19 cellular contexts compared by ENCODE assay signal in the genomic region with DNA sequence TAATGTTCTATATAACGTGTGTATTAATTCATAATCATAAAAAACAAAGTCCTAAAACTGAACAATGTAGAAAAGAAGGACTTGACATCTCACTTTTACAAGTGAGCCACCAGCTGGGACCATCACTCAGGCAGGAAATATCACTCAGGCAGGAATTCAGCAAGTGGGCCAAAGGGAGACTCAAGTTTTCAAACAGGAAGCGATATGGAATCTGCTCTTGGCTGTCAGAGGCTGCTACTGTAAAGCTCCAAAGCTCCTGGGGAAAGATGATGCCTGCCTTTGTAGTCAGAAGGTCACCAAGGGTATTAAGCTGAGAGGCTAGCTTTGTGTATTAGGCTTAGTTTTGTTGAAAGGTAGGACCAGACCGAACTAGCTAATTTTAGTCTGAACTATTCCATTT. TPM values are rescaled to one million over a fixed set of nuclear protein-coding genes. Genes with fewer than 3 reads are reported as not detected.
A peak's percentile ranks its signal among the peaks of the same experiment; 100 is the strongest.
DNase-seq lines count a peak whose midpoint lies in the region; ATAC-seq, FAIRE-seq and TF ChIP-seq lines count a peak whose summit lies in the region.
"Had no signal": no experiment of that assay in that cellular context is flagged by ENCODE, and none has a peak within 500 bp of the region (broad histone marks: within the 10 kb centered on the region; RNA-seq: fewer than 3 reads in every experiment).

No MANE protein-coding gene starts in this region.

- no peak for FAIRE-seq in HepG2 (lab: Jason Lieb, UNC)

- BruUV-seq in HepG2 (replicated peaks; lab: Mats Ljungman, UMichigan): no TSS peak

- TF ChIP-seq POLR2A in HepG2 (IDR thresholded peaks at IDR 0.05; ENCODE audit: insufficient read depth in 1 of 2, low read depth in 2 of 2, low read length in 2 of 2): no peak

- H3K4me2 ChIP-seq in HepG2 (ENCODE audit: low read depth, low read length): no peak overlapping the region; the same call in 1 of the 2 replicates

- H3K4me1 Mint-ChIP-seq in HFFc6 (ENCODE audit: low read depth): peaks cover 34% of the 10 kb centered on the region
- H3K4me1 Mint-ChIP-seq in chondrocyte (ENCODE audit: low read depth): peaks cover 20% of the 10 kb centered on the region

- H3K36me3 ChIP-seq in ACC112 (ENCODE audit: insufficient read depth, low read length) (no peaks in the 10 kb centered on the region), HepG2 (replicated peaks in 1 of 2; ENCODE audit: control insufficient read depth in 1 of 2, insufficient read depth in 2 of 2, low read length in 2 of 2) (no peaks in the 10 kb centered on the region)
- H3K36me3 ChIP-seq: colonic mucosa, gastroesophageal sphincter, HAP-1, vagina had no signal

- H3K27ac Mint-ChIP-seq in HFFc6 (peak overlapping the region; percentile 60; the same call in 1 of the 2 replicates), chondrocyte (ENCODE audit: unreplicated experiment) (peak overlapping the region; percentile 84)
- H3K27ac Mint-ChIP-seq: activated naive CD4-positive, alpha-beta T cell treated with anti-CD3 and anti-CD28 coated beads, Interleukin-2, amount 50 U/mL, for 72 hours; B cell had no signal

- no peaks in the 10 kb centered on the region for H4K20me1 ChIP-seq in HepG2 (ENCODE audit: insufficient read depth, low read length)

- H3K27ac ChIP-seq in ACC112 (ENCODE audit: low read depth, low read length) (peak overlapping the region; percentile 22; the same call in 1 of the 2 replicates), HepG2 (ENCODE audit: extremely low read length, insufficient read depth, low read length) (no peak overlapping the region)
- H3K27ac ChIP-seq: colonic mucosa, gastroesophageal sphincter, vagina had no signal

- 18% methylated on average over 3 of the region's 3 CpGs for WGBS in HepG2 (ENCODE audit: low lambda C conversion rate)

- no peak for TF ChIP-seq EP300 in HepG2 (IDR thresholded peaks at IDR 0.05; ENCODE audit: low read depth in 2 of 2, low read length in 2 of 2)
- no peak for TF ChIP-seq EP300 in HepG2 (CRISPR knock-in tag; IDR thresholded peaks at IDR 0.05; ENCODE audit: borderline replicate concordance)

- no peak for TF ChIP-seq RAD21 in HepG2 (CRISPR knock-in tag; IDR thresholded peaks at IDR 0.05)

- H3K79me2 ChIP-seq in ACC112 (ENCODE audit: control insufficient read depth, insufficient read depth, low read length, unreplicated experiment) (no peaks in the 10 kb centered on the region), HepG2 (ENCODE audit: insufficient read depth, low read length) (no peaks in the 10 kb centered on the region)

- no peaks in the 10 kb centered on the region for H3K9me3 ChIP-seq in HepG2 (ENCODE audit: low read length)
- H3K9me3 ChIP-seq: colonic mucosa, gastroesophageal sphincter, vagina had no signal

- H3K4me3 ChIP-seq in ACC112 (ENCODE audit: low read depth, low read length) (no peak overlapping the region), HepG2 (replicated peaks in 1 of 3; ENCODE audit: insufficient read depth in 1 of 3, low read depth in 2 of 3, low read length in 3 of 3) (no peak overlapping the region)
- H3K4me3 ChIP-seq: colonic mucosa, gastroesophageal sphincter, HAP-1, vagina had no signal

- DNase-seq in HFFc6 (peak; percentile 6), chondrocyte (ENCODE audit: low spot score) (no peak), HepG2 (ENCODE audit: low spot score) (no peak), LoVo (ENCODE audit: low spot score) (no peak), SHP77 (lab: John Stamatoyannopoulos, UW) (no peak), NCI-H748 (lab: John Stamatoyannopoulos, UW; ENCODE audit: unreplicated experiment) (no peak)
- DNase-seq: colonic mucosa, DMS79 treated with DMSO at 0.1 percent for 48 hours, left cardiac atrium, NCI-H1417 treated with DMSO at 0.1 percent for 48 hours, NCI-H526, occipital lobe had no signal

- in situ Hi-C loops in HepG2 (cut with HindIII; ENCODE audit: extremely low pct_ligation_motif_present, low pct_unique_long_range_greater_than_20kb): no loop called here

- peak; percentile 60 for ATAC-seq in HepG2
- no peak for ATAC-seq in HG03439 (IDR thresholded peaks at IDR 0.05; ENCODE audit: unreplicated experiment)
- ATAC-seq: activated naive CD4-positive, alpha-beta T cell treated with anti-CD3 and anti-CD28 coated beads, Interleukin-2, amount 50 U/mL, for 72 hours; gastroesophageal sphincter had no signal

- H2AFZ ChIP-seq in ACC112 (ENCODE audit: low read length, unreplicated experiment) (peak overlapping the region; percentile 79), HepG2 (ENCODE audit: low read length) (no peak overlapping the region)

- H3K27me3 Mint-ChIP-seq in HFFc6 (ENCODE audit: insufficient read depth) (0 out of 2 replicates have a peak, but pooled peaks cover 3% of the 10 kb centered on the region), chondrocyte (ENCODE audit: low read depth) (no peaks in the 10 kb centered on the region)

- H3K9me3 Mint-ChIP-seq in HFFc6: no peaks in the 10 kb centered on the region
- peaks cover 8% of the 10 kb centered on the region for H3K9me3 Mint-ChIP-seq in chondrocyte (ENCODE audit: low read depth)

- TF ChIP-seq CTCF in HFFc6 (IDR thresholded peaks at IDR 0.05): no peak
- TF ChIP-seq CTCF in chondrocyte (IDR thresholded peaks at IDR 0.05): no peak
- no peak for TF ChIP-seq CTCF in HepG2 (CRISPR knock-in tag; IDR thresholded peaks at IDR 0.05)

- peaks cover 16% of the 10 kb centered on the region for H3K4me1 ChIP-seq in ACC112 (ENCODE audit: control insufficient read depth, insufficient read depth, low read length, unreplicated experiment)
- H3K4me1 ChIP-seq in HepG2 (ENCODE audit: insufficient read depth, low read length): peaks cover 14% of the 10 kb centered on the region
- H3K4me1 ChIP-seq: colonic mucosa, vagina had no signal

- POLR2A ChIA-PET in HepG2 (lab: Yijun Ruan, JAX): no interaction called here

- CTCF ChIA-PET in HepG2 (lab: Yijun Ruan, JAX; ENCODE audit: low intra/inter-chr PET ratio, low total read pairs): no interaction called here

- no peak overlapping the region for H3K4me3 Mint-ChIP-seq in HFFc6
- no peak overlapping the region for H3K4me3 Mint-ChIP-seq in chondrocyte (ENCODE audit: unreplicated experiment)
- H3K4me3 Mint-ChIP-seq: B cell had no signal

- intact Hi-C loops in HepG2 (cut with micrococcal nuclease; ENCODE audit: unreplicated experiment): no loop called here

- H3K9ac ChIP-seq in HepG2 (ENCODE audit: insufficient read depth, low read depth, low read length): no peak overlapping the region

- H3K36me3 Mint-ChIP-seq in HFFc6 (ENCODE audit: low read depth) (peaks cover 5% of the 10 kb centered on the region; the same call in 1 of the 2 replicates), chondrocyte (ENCODE audit: low read depth) (no peaks in the 10 kb centered on the region)

- H3K27me3 ChIP-seq in ACC112 (ENCODE audit: insufficient read depth, low read length): no peaks in the 10 kb centered on the region
- H3K27me3 ChIP-seq in HepG2 (ENCODE audit: control insufficient read depth in 1 of 2, insufficient read depth in 2 of 2, low read length in 2 of 2): no peaks in the 10 kb centered on the region
- H3K27me3 ChIP-seq: colonic mucosa, gastroesophageal sphincter, vagina had no signal

TF ChIP-seq in HepG2, 621 proteins besides CTCF, POLR2A, EP300 and RAD21:
- no peak for TF ChIP-seq AGO2 (optimal IDR thresholded peaks at IDR 0.05; ENCODE audit: low read depth, low read length)
- peak; percentile 28; the same call in 1 of the 2 replicates for TF ChIP-seq ETV5 (CRISPR knock-in tag; IDR thresholded peaks at IDR 0.05; ENCODE audit: borderline replicate concordance)
TF ChIP-seq in HepG2: peak in this region for 1.

RNA-seq across cellular contexts. Expression of gene AKAP11, which starts 5.5 kb away (rescaled TPM):
- total RNA-seq in HFFc6 (2021; fragmentation: NEBNext Ultra II Directional; extraction: Animal tissue kit (Norgen Biotek cat#: 25700)): 10 to 100 TPM; 25.2 to 32.5 (median 31.5) TPM
- 34.3 to 38.3 TPM (median 34.9 TPM) in 3 replicates for total RNA-seq in chondrocyte
- 9.8 and 16.9 TPM in 2 replicates for total RNA-seq in HepG2 (2016; rRNA removed; fragmentation: Illumina TruSeq; extraction: Trizol)
- 0.88 and 1.1 TPM in 2 replicates for total RNA-seq in HepG2 (2016; cell fraction: cytosol; rRNA removed; fragmentation: Illumina TruSeq; extraction: Trizol; ENCODE audit: low read depth)
- 9.0 and 15.0 TPM in 2 replicates for total RNA-seq in HepG2 (2016; cell fraction: insoluble cytoplasmic fraction; rRNA removed; fragmentation: Illumina TruSeq; extraction: Trizol)
- 5.0 and 5.8 TPM in 2 replicates for total RNA-seq in HepG2 (2016; cell fraction: membrane; rRNA removed; fragmentation: Illumina TruSeq; extraction: Trizol)
- 14.4 and 17.1 TPM in 2 replicates for total RNA-seq in HepG2 (2016; cell fraction: nucleus; rRNA removed; fragmentation: Illumina TruSeq; extraction: Trizol)
- polyA plus RNA-seq in HepG2 (2011; rRNA removed): 6.4 and 7.2 TPM in 2 replicates
- 2.1 and 3.8 TPM in 2 replicates for polyA plus RNA-seq in HepG2 (2011; cell fraction: cytosol; rRNA removed)
- polyA plus RNA-seq in HepG2 (2011; cell fraction: nucleus; rRNA removed): 4.8 and 7.1 TPM in 2 replicates
- 8.5 and 9.6 TPM in 2 replicates for polyA plus RNA-seq in HepG2 (2012)
- polyA plus RNA-seq in HepG2 (2016; cell fraction: cytosol; fragmentation: Illumina TruSeq; extraction: Trizol; ENCODE audit: low read depth): 0.32 and 0.34 TPM in 2 replicates
- polyA plus RNA-seq in HepG2 (2016; cell fraction: insoluble cytoplasmic fraction; fragmentation: Illumina TruSeq; extraction: Trizol; ENCODE audit: low read depth): 7.8 and 7.9 TPM in 2 replicates
- polyA plus RNA-seq in HepG2 (2016; cell fraction: membrane; fragmentation: Illumina TruSeq; extraction: Trizol; ENCODE audit: low read depth): 1.0 and 1.2 TPM in 2 replicates
- polyA plus RNA-seq in HepG2 (2016; cell fraction: nucleus; fragmentation: Illumina TruSeq; extraction: Trizol; ENCODE audit: insufficient read depth, low read depth): 11.9 and 13.3 TPM in 2 replicates
- polyA minus RNA-seq in HepG2 (2011; rRNA and poly(A)+ RNA removed; ENCODE audit: low replicate concordance): 6.2 and 11.4 TPM in 2 replicates
- 10.1 and 13.1 TPM in 2 replicates for polyA minus RNA-seq in HepG2 (2011; cell fraction: cytosol; rRNA and poly(A)+ RNA removed)
- 25.1 and 32.9 TPM in 2 replicates for polyA minus RNA-seq in HepG2 (2011; cell fraction: nucleus; rRNA and poly(A)+ RNA removed)
